In the genomic region with DNA sequence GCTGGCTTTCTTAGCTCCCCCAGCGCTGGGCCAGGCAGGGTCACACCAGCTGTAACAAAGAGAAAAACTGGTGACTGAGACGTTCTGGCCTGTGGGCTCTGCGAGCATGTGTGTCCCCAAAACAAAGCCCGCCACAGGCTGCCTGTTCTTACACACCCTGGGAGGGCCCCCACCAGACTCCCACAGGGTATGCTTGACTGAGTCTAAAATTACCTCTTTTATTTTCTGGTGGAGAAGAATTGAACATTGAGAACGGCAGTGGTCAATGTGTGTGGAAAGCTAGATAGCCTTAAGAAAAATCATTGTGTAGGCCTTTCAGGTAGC, we compare ENCODE assay signal across 13 cellular contexts. TPM values are rescaled to one million over a fixed set of nuclear protein-coding genes. Genes with fewer than 3 reads are reported as not detected.
DNase-seq lines count a peak whose midpoint lies in the region; ATAC-seq, FAIRE-seq and TF ChIP-seq lines count a peak whose summit lies in the region.
"Had no signal": no experiment of that assay in that cellular context is flagged by ENCODE, and none has a peak within 500 bp of the region (broad histone marks: within the 10 kb centered on the region; RNA-seq: fewer than 3 reads in every experiment).

No MANE protein-coding gene starts in this region.

- H3K9me3 Mint-ChIP-seq in glutamatergic neuron (ENCODE audit: unreplicated experiment), result peaks cover 3% of the 10 kb centered on the region

- TF ChIP-seq POLR2A in H54 (IDR thresholded peaks at IDR 0.05; ENCODE audit: low read depth, low read length), result no peak

- ATAC-seq in GM21367 (IDR thresholded peaks at IDR 0.05; ENCODE audit: unreplicated experiment) (peak; percentile 53), HG03135 (IDR thresholded peaks at IDR 0.05; ENCODE audit: unreplicated experiment) (peak; percentile 75)

- no peak for FAIRE-seq in H54 (lab: Jason Lieb, UNC)
- FAIRE-seq: kidney had no signal

- DNase-seq in GM12865 (ENCODE audit: low read depth), result peak; percentile 48
- DNase-seq in glutamatergic neuron, result no peak
- DNase-seq in RPMI8226, result no peak
- DNase-seq in NCI-H2029 treated with DMSO at 0.1 percent for 48 hours (lab: John Stamatoyannopoulos, UW), result no peak
- no peak for DNase-seq in H54 (ENCODE audit: insufficient read length, low spot score)
- DNase-seq in NCI-H1092 (lab: John Stamatoyannopoulos, UW), result no peak
- DNase-seq: kidney, ovary had no signal

- H3K36me3 Mint-ChIP-seq in glutamatergic neuron (ENCODE audit: unreplicated experiment), result no peaks in the 10 kb centered on the region

- H3K27ac Mint-ChIP-seq in glutamatergic neuron (ENCODE audit: unreplicated experiment), result peak overlapping the region; percentile 60

- peak overlapping the region; percentile 25 for H3K4me3 Mint-ChIP-seq in glutamatergic neuron (ENCODE audit: unreplicated experiment)

- no peak overlapping the region for H3K4me3 ChIP-seq in GM12865 (ENCODE audit: low read depth, low read length)
- H3K4me3 ChIP-seq: ovary had no signal

- H3K27me3 Mint-ChIP-seq in glutamatergic neuron (ENCODE audit: unreplicated experiment), result peaks cover 8% of the 10 kb centered on the region

- H3K4me1 Mint-ChIP-seq in glutamatergic neuron (ENCODE audit: low read depth, unreplicated experiment), result peaks cover 37% of the 10 kb centered on the region

- TF ChIP-seq CTCF in GM12865 (IDR thresholded peaks at IDR 0.05; ENCODE audit: insufficient read depth, low read depth, low read length, missing control alignments) (no peak), glutamatergic neuron (IDR thresholded peaks at IDR 0.05; ENCODE audit: partially characterized antibody, unreplicated experiment) (no peak)

RNA-seq across cellular contexts. Expression of a gene that starts 0.8 kb away (rescaled TPM):
- total RNA-seq in glutamatergic neuron (ENCODE audit: unreplicated experiment), result 0.12 TPM
- total RNA-seq: activated CD8-positive, alpha-beta memory T cell treated with anti-CD3 and anti-CD28 coated beads for 36 hours; epithelial cell of proximal tubule; kidney; SK-MEL-5 had no signal
